Comparison of ENCODE assay signal across 11 cellular contexts in genomic region chr15:66389859-66390382, GRCh38. TPM values are rescaled to one million over a fixed set of nuclear protein-coding genes. Genes with fewer than 3 reads are reported as not detected.
DNase-seq lines count a peak whose midpoint lies in the region; ATAC-seq, FAIRE-seq and TF ChIP-seq lines count a peak whose summit lies in the region.
"Had no signal": no experiment of that assay in that cellular context is flagged by ENCODE, and none has a peak within 500 bp of the region (broad histone marks: within the 10 kb centered on the region; RNA-seq: fewer than 3 reads in every experiment).

No MANE protein-coding gene starts in this region.

- no peaks in the 10 kb centered on the region for H3K27me3 ChIP-seq in RWPE2 (ENCODE audit: insufficient read depth, poor library complexity, severe bottlenecking)
- no peaks in the 10 kb centered on the region for H3K27me3 ChIP-seq in endodermal cell (ENCODE audit: control insufficient read depth, insufficient read depth, low read length, poor library complexity, severe bottlenecking)

- no peak overlapping the region for H3K9ac ChIP-seq in endodermal cell (ENCODE audit: extremely low read depth, low read length, poor library complexity, severe bottlenecking)

- no peak overlapping the region for H3K27ac Mint-ChIP-seq in endodermal cell

- no peak for TF ChIP-seq EP300 in A549 (IDR thresholded peaks at IDR 0.05)

- no peaks in the 10 kb centered on the region for H3K9me3 Mint-ChIP-seq in endodermal cell

- CTCF ChIA-PET in A549 (lab: Yijun Ruan, JAX): interaction anchor here (0.9 to 1.0 kb wide), 2 partner anchors 33 to 462 kb away, joined by 3 read pairs; partner anchors contain the start of gene TIPIN

- H3K9me3 ChIP-seq in A549: no peaks in the 10 kb centered on the region
- no peaks in the 10 kb centered on the region for H3K9me3 ChIP-seq in RWPE2 (ENCODE audit: severe bottlenecking)
- no peaks in the 10 kb centered on the region for H3K9me3 ChIP-seq in endodermal cell (ENCODE audit: control insufficient read depth, low read length)
- H3K9me3 ChIP-seq: thoracic aorta had no signal

- no peak for FAIRE-seq in A549 (lab: Jason Lieb, UNC)

- TF ChIP-seq CTCF in A549 (IDR thresholded peaks at IDR 0.05) (no peak), GM12875 (IDR thresholded peaks at IDR 0.05; ENCODE audit: borderline replicate concordance, insufficient read depth, low read depth, low read length) (no peak), RWPE2 (IDR thresholded peaks at IDR 0.05; ENCODE audit: poor library complexity, severe bottlenecking) (no peak), endodermal cell (conservative IDR thresholded peaks at IDR 0.05) (no peak)

- no peak for TF ChIP-seq RAD21 in A549 (conservative IDR thresholded peaks at IDR 0.05 in 1 of 2, IDR thresholded peaks at IDR 0.05 in 1 of 2)

- H3K36me3 ChIP-seq in RWPE2 (ENCODE audit: low read depth) (peaks cover 35% of the 10 kb centered on the region), endodermal cell (ENCODE audit: control insufficient read depth, insufficient read depth, low read length) (peaks cover 27% of the 10 kb centered on the region)
- H3K36me3 ChIP-seq: thoracic aorta had no signal

- peaks cover 30% of the 10 kb centered on the region for H3K36me3 Mint-ChIP-seq in endodermal cell (ENCODE audit: low read depth)

- no peak overlapping the region for H3K4me2 ChIP-seq in A549

- no peak for TF ChIP-seq POLR2A in A549 (IDR thresholded peaks at IDR 0.05; ENCODE audit: low read length)

- peaks cover 27% of the 10 kb centered on the region for H3K4me1 Mint-ChIP-seq in endodermal cell

- H3K4me3 ChIP-seq in A549: no peak overlapping the region
- peak overlapping the region; percentile 3 for H3K4me3 ChIP-seq in GM12875 (ENCODE audit: low read depth, low read length)
- H3K4me3 ChIP-seq in RWPE2 (ENCODE audit: severe bottlenecking): no peak overlapping the region
- peak overlapping the region; percentile 83 for H3K4me3 ChIP-seq in endodermal cell (ENCODE audit: low read length)
- H3K4me3 ChIP-seq: thoracic aorta had no signal

- H3K27ac ChIP-seq in A549: no peak overlapping the region; a peak in 1 of 6 replicates
- H3K27ac ChIP-seq in RWPE2 (ENCODE audit: poor library complexity, severe bottlenecking): peak overlapping the region; percentile 97
- no peak overlapping the region for H3K27ac ChIP-seq in endodermal cell (ENCODE audit: low read depth, low read length)

- POLR2A ChIA-PET in A549 (lab: Yijun Ruan, JAX): no interaction called here

- ATAC-seq in A549 (no peak), RWPE2 (ENCODE audit: low read depth) (peak; percentile 16; the same call in 2 of the 3 replicates), HG02571 (IDR thresholded peaks at IDR 0.05; ENCODE audit: unreplicated experiment) (no peak), HG02885 (IDR thresholded peaks at IDR 0.05; ENCODE audit: poor library complexity, unreplicated experiment) (no peak)

- H3K4me1 ChIP-seq in A549: peaks cover 27% of the 10 kb centered on the region
- H3K4me1 ChIP-seq in RWPE2 (ENCODE audit: insufficient read depth, poor library complexity, severe bottlenecking): peaks cover 40% of the 10 kb centered on the region
- no peaks in the 10 kb centered on the region for H3K4me1 ChIP-seq in endodermal cell (ENCODE audit: control insufficient read depth, insufficient read depth, low read length)

- DNase-seq in A549 (ENCODE audit: low read depth in 1 of 2, low spot score in 1 of 2) (no peak), RWPE2 (ENCODE audit: low spot score) (no peak), endodermal cell (no peak), SW 1271 (lab: John Stamatoyannopoulos, UW) (no peak), AML-193 (lab: John Stamatoyannopoulos, UW) (no peak)
- DNase-seq: H7, NCI-H2227 treated with DMSO at 0.1 percent for 48 hours had no signal

- no peaks in the 10 kb centered on the region for H3K27me3 Mint-ChIP-seq in endodermal cell (ENCODE audit: insufficient read depth)

- peak overlapping the region; percentile 79 for H3K4me3 Mint-ChIP-seq in endodermal cell

TF ChIP-seq in A549, 52 proteins besides CTCF, POLR2A, EP300 and RAD21:
- TF ChIP-seq ZNF302 (CRISPR knock-in tag; IDR thresholded peaks at IDR 0.05) (no peak), KDM1A (IDR thresholded peaks at IDR 0.05; ENCODE audit: low read depth) (no peak), FOSL2 (IDR thresholded peaks at IDR 0.05) (no peak), FOSL2 (CRISPR knock-in tag; IDR thresholded peaks at IDR 0.05) (peak; percentile 52; the same call in 1 of the 2 replicates), NFE2L2 (conservative IDR thresholded peaks at IDR 0.05; ENCODE audit: low read length) (no peak)

RNA-seq across cellular contexts. Expression of gene MAP2K1, which starts 3.2 kb away (rescaled TPM):
- polyA plus RNA-seq in A549 (2011; rRNA removed) (30.3 and 34.3 TPM in 2 replicates), A549 (2017; fragmentation: RNase III; extraction: RNeasy Plus Mini Kit Qiagen cat#74134 plus additional on column Dnase treatment) (39.6 to 41.9 TPM (median 40.0 TPM) in 3 replicates)
- 24.5 and 27.8 TPM in 2 replicates for polyA plus RNA-seq in A549 (2012; cell fraction: cytosol; rRNA removed)
- 18.1 and 31.9 TPM in 2 replicates for polyA plus RNA-seq in A549 (2012; cell fraction: nucleus; rRNA removed)
- 16.5 and 19.1 TPM in 2 replicates for polyA minus RNA-seq in A549 (2011; rRNA and poly(A)+ RNA removed)
- total RNA-seq in endodermal cell: 10 to 100 TPM; 73.7 to 81.2 TPM
- 50.6 TPM for polyA plus RNA-seq in endodermal cell (2013, experiment 1 of 2)
- 49.3 TPM for polyA plus RNA-seq in endodermal cell (2013, experiment 2 of 2)

RNA-seq across cellular contexts. Expression of gene TIPIN, which starts 33.4 kb away (rescaled TPM):
- polyA plus RNA-seq in A549 (2011; rRNA removed): 23.7 and 37.4 TPM in 2 replicates
- 10.7 and 12.8 TPM in 2 replicates for polyA plus RNA-seq in A549 (2012; cell fraction: cytosol; rRNA removed)
- 3.9 and 6.6 TPM in 2 replicates for polyA plus RNA-seq in A549 (2012; cell fraction: nucleus; rRNA removed)
- polyA plus RNA-seq in A549 (2017; fragmentation: RNase III; extraction: RNeasy Plus Mini Kit Qiagen cat#74134 plus additional on column Dnase treatment): 28.2 to 37.0 TPM (median 28.4 TPM) in 3 replicates
- polyA minus RNA-seq in A549 (2011; rRNA and poly(A)+ RNA removed): 9.0 and 10.3 TPM in 2 replicates
- total RNA-seq in endodermal cell: 10 to 100 TPM; 19.7 to 25.5 TPM
- polyA plus RNA-seq in endodermal cell (2013, experiment 1 of 2): 21.3 TPM
- 22.4 TPM for polyA plus RNA-seq in endodermal cell (2013, experiment 2 of 2)

Comparison
In these comparisons a context has a peak if more than half of its experiments do, and no peak if none do; other contexts are left out.
1. H3K4me3 ChIP-seq: peak in GM12875 (single experiment) and endodermal cell (single experiment); none in A549 (single experiment) and RWPE2 (single experiment).